In genomic region chr15:40006003-40006402, GRCh38 we compare ENCODE assay signal across 31 cellular contexts. TPM values are rescaled to one million over a fixed set of nuclear protein-coding genes. Genes with fewer than 3 reads are reported as not detected.
DNase-seq lines count a peak whose midpoint lies in the region; ATAC-seq and TF ChIP-seq lines count a peak whose summit lies in the region.
"Had no signal": no experiment of that assay in that cellular context is flagged by ENCODE, and none has a peak within 500 bp of the region (broad histone marks: within the 10 kb centered on the region; RNA-seq: fewer than 3 reads in every experiment).

No MANE protein-coding gene starts in this region.

- WGBS in GM23248 (ENCODE audit: low coverage in 1 of 2, low lambda C conversion rate in 2 of 2, missing lambda C conversion rate in 2 of 2), 2 experiments = 88 to 93% methylated on average over 3 of the region's 3 CpGs

- peaks cover 52% of the 10 kb centered on the region for H3K36me3 Mint-ChIP-seq in osteocyte (ENCODE audit: unreplicated experiment)

- in situ Hi-C loops in GM23248 (cut with MboI) = no loop called here

- no peak overlapping the region for H3K4me3 Mint-ChIP-seq in osteocyte (ENCODE audit: unreplicated experiment)
- H3K4me3 Mint-ChIP-seq: activated CD4-positive, alpha-beta memory T cell treated with anti-CD3 and anti-CD28 coated beads, Interleukin-2, amount 10 ng/mL, durations not matched to agents 7 days and 5 days; activated T-helper 1 cell treated with anti-CD3 and anti-CD28 coated beads, Interleukin-12 subunit alpha, Interleukin-12 subunit beta, Interleukin-2, Interleukin-4 antibody, amounts not matched to agents 30 ng/mL and 10 ng/mL and 1 ng/mL, durations not matched to agents 14 hours and 24 hours and 36 hours; CD14-positive monocyte; effector memory CD8-positive, alpha-beta T cell; mesothelial cell of epicardium; naive B cell; T-helper 2 cell treated with Interferon-gamma antibody and Interleukin-4, amounts not matched to agents 5 μg/mL and 100 μg/mL, for 36 hours had no signal

- no peaks in the 10 kb centered on the region for H3K9me3 Mint-ChIP-seq in osteocyte (ENCODE audit: unreplicated experiment)
- H3K9me3 Mint-ChIP-seq: activated CD4-positive, alpha-beta memory T cell treated with anti-CD3 and anti-CD28 coated beads, Interleukin-2, amount 10 ng/mL, durations not matched to agents 7 days and 5 days; activated T-helper 1 cell treated with anti-CD3 and anti-CD28 coated beads, Interleukin-12 subunit alpha, Interleukin-12 subunit beta, Interleukin-2, Interleukin-4 antibody, amounts not matched to agents 30 ng/mL and 10 ng/mL and 1 ng/mL, durations not matched to agents 14 hours and 24 hours and 36 hours; CD14-positive monocyte; effector memory CD8-positive, alpha-beta T cell; mesothelial cell of epicardium; naive B cell; T-helper 2 cell treated with Interferon-gamma antibody and Interleukin-4, amounts not matched to agents 5 μg/mL and 100 μg/mL, for 36 hours had no signal

- H3K27me3 Mint-ChIP-seq in osteocyte (ENCODE audit: unreplicated experiment) = no peaks in the 10 kb centered on the region
- H3K27me3 Mint-ChIP-seq: activated CD4-positive, alpha-beta memory T cell treated with anti-CD3 and anti-CD28 coated beads, Interleukin-2, amount 10 ng/mL, durations not matched to agents 7 days and 5 days; effector memory CD8-positive, alpha-beta T cell; naive B cell had no signal

- H3K4me1 Mint-ChIP-seq in osteocyte (ENCODE audit: unreplicated experiment) = peaks cover 5% of the 10 kb centered on the region
- H3K4me1 Mint-ChIP-seq: activated CD4-positive, alpha-beta memory T cell treated with anti-CD3 and anti-CD28 coated beads, Interleukin-2, amount 10 ng/mL, durations not matched to agents 7 days and 5 days; mesothelial cell of epicardium; naive B cell had no signal

- peak overlapping the region; percentile 57 for H3K4me2 ChIP-seq in GM23248 (ENCODE audit: unreplicated experiment)

- H3K27ac ChIP-seq in GM23248 = peak overlapping the region; percentile 70
- H3K27ac ChIP-seq: adrenal gland, coronary artery, heart right ventricle, psoas muscle, tibial artery had no signal

- H2AFZ ChIP-seq in GM23248 = no peak overlapping the region

- no peak for ATAC-seq in GM21360 (IDR thresholded peaks at IDR 0.05; ENCODE audit: unreplicated experiment)
- ATAC-seq in GM21717 (IDR thresholded peaks at IDR 0.05; ENCODE audit: unreplicated experiment) = no peak
- ATAC-seq: effector memory CD8-positive, alpha-beta T cell; heart right ventricle; HepG2; psoas muscle; sciatic nerve had no signal

- H3K27me3 ChIP-seq in GM23248 (replicated peaks; ENCODE audit: insufficient read depth) = no peaks in the 10 kb centered on the region
- H3K27me3 ChIP-seq: adrenal gland, heart right ventricle, tibial artery had no signal

- no peaks in the 10 kb centered on the region for H3K9me3 ChIP-seq in GM23248 (ENCODE audit: low read depth)
- H3K9me3 ChIP-seq: adrenal gland, heart right ventricle, psoas muscle, tibial artery had no signal

- no peak for TF ChIP-seq CTCF in fibroblast of pulmonary artery (IDR thresholded peaks at IDR 0.05; ENCODE audit: low read length, missing control alignments)
- no peak for TF ChIP-seq CTCF in osteocyte (IDR thresholded peaks at IDR 0.05)

- peaks cover 45% of the 10 kb centered on the region for H3F3A ChIP-seq in GM23248 (ENCODE audit: insufficient read depth)

- H3K9me2 ChIP-seq in GM23248 (ENCODE audit: insufficient read depth) = no peaks in the 10 kb centered on the region

- H3K4me1 ChIP-seq in GM23248 (ENCODE audit: insufficient read depth) = peaks cover 44% of the 10 kb centered on the region
- H3K4me1 ChIP-seq: adrenal gland, heart right ventricle, psoas muscle, tibial artery had no signal

- H3K27ac Mint-ChIP-seq in osteocyte (ENCODE audit: unreplicated experiment) = no peak overlapping the region
- H3K27ac Mint-ChIP-seq: activated CD4-positive, alpha-beta memory T cell treated with anti-CD3 and anti-CD28 coated beads, Interleukin-2, amount 10 ng/mL, durations not matched to agents 7 days and 5 days; activated T-helper 1 cell treated with anti-CD3 and anti-CD28 coated beads, Interleukin-12 subunit alpha, Interleukin-12 subunit beta, Interleukin-2, Interleukin-4 antibody, amounts not matched to agents 30 ng/mL and 10 ng/mL and 1 ng/mL, durations not matched to agents 14 hours and 24 hours and 36 hours; effector memory CD8-positive, alpha-beta T cell; mesothelial cell of epicardium; naive B cell; T-helper 2 cell treated with Interferon-gamma antibody and Interleukin-4, amounts not matched to agents 5 μg/mL and 100 μg/mL, for 36 hours had no signal

- DNase-seq in GM23248 (peak; percentile 76), amniotic stem cell (lab: John Stamatoyannopoulos, UW) (peak; percentile 3), fibroblast of pulmonary artery (ENCODE audit: low read depth) (peak; percentile 14), NOMO-1 treated with DMSO at 0.1 percent for 48 hours (lab: John Stamatoyannopoulos, UW; ENCODE audit: unreplicated experiment) (no peak), osteocyte (ENCODE audit: extremely low spot score, unreplicated experiment) (no peak)
- DNase-seq: activated CD4-positive, alpha-beta memory T cell treated with anti-CD3 and anti-CD28 coated beads, Interleukin-2, amount 10 ng/mL, durations not matched to agents 7 days and 5 days; activated CD4-positive, alpha-beta T cell treated with anti-CD3 and anti-CD28 coated beads for 1 hour; activated CD8-positive, alpha-beta memory T cell treated with anti-CD3 and anti-CD28 coated beads, Interleukin-2, amount 50 U/mL, for 4 hours; activated naive CD4-positive, alpha-beta T cell treated with Interleukin-2 at 50 U/mL for 16 hours; adrenal gland; DMS79 treated with DMSO at 0.1 percent for 48 hours; effector memory CD8-positive, alpha-beta T cell; heart right ventricle; Karpas-422; kidney glomerular epithelial cell; naive B cell; NCI-H1436 treated with DMSO at 0.1 percent for 48 hours; NCI-H226; psoas muscle; SHP77 treated with DMSO at 0.1 percent for 48 hours; stimulated activated CD4-positive, alpha-beta T cell treated with anti-CD3 and anti-CD28 coated beads, Interleukin-4, amount 100 ng/mL, for 24 hours; tibial artery had no signal

- peak overlapping the region; percentile 13; the same call in 1 of the 2 replicates for H3K4me3 ChIP-seq in GM23248
- no peak overlapping the region for H3K4me3 ChIP-seq in fibroblast of pulmonary artery (replicated peaks; ENCODE audit: low read depth, low read length)
- H3K4me3 ChIP-seq: adrenal gland, coronary artery, heart right ventricle, psoas muscle, tibial artery had no signal

- H3K9ac ChIP-seq in GM23248 = peak overlapping the region; percentile 41

- H3K36me3 ChIP-seq in GM23248 (ENCODE audit: low read depth) = peaks cover 40% of the 10 kb centered on the region

- H3K79me2 ChIP-seq in GM23248 (ENCODE audit: insufficient read depth) = no peaks in the 10 kb centered on the region

- no peaks in the 10 kb centered on the region for H4K20me1 ChIP-seq in GM23248 (ENCODE audit: insufficient read depth)

RNA-seq across cellular contexts. Expression of gene SRP14, which starts 33.0 kb away (rescaled TPM):
- 257 and 282 TPM in 2 replicates for total RNA-seq in GM23248 (2014; rRNA removed; shearing (Covaris generic))
- polyA plus RNA-seq in GM23248 (2016; fragmentation: Nextera tagmentation; extraction: Ambion mirVana) = 789 and 796 TPM in 2 replicates
- 181 and 196 TPM in 2 replicates for total RNA-seq in osteocyte

Comparison
In these comparisons a context has a peak if more than half of its experiments do, and no peak if none do; other contexts are left out.
1. DNase-seq: peak in GM23248 (single experiment), amniotic stem cell (single experiment) and fibroblast of pulmonary artery (single experiment); none in NOMO-1 treated with DMSO at 0.1 percent for 48 hours (single experiment) and osteocyte (single experiment).